Comparison of ENCODE assay signal across 11 cellular contexts in genomic region chr6:18242062-18242851, GRCh38. TPM values are rescaled to one million over a fixed set of nuclear protein-coding genes. Genes with fewer than 3 reads are reported as not detected.
DNase-seq lines count a peak whose midpoint lies in the region; ATAC-seq and TF ChIP-seq lines count a peak whose summit lies in the region.
"Had no signal": no experiment of that assay in that cellular context is flagged by ENCODE, and none has a peak within 500 bp of the region (broad histone marks: within the 10 kb centered on the region; RNA-seq: fewer than 3 reads in every experiment).

No MANE protein-coding gene starts in this region.

- H3K4me1 ChIP-seq in gastrocnemius medialis (peaks cover 0 to 5% of the 10 kb centered on the region in 2 donors), SJCRH30 (no peaks in the 10 kb centered on the region)

- no peak for TF ChIP-seq POLR2A in gastrocnemius medialis (IDR thresholded peaks at IDR 0.05)

- intact Hi-C loops in activated CD4-positive, alpha-beta T cell treated with anti-CD3 and anti-CD28 coated beads, Interleukin-2, amount 10 ng/mL, durations not matched to agents 24 days and 14 days (cut with micrococcal nuclease), result no loop called here
- intact Hi-C loops in gastrocnemius medialis (cut with DNase I; ENCODE audit: low total_unique reads), result no loop called here

- no peak overlapping the region for H3K4me3 ChIP-seq in gastrocnemius medialis
- H3K4me3 ChIP-seq in SJCRH30, result no peak overlapping the region
- H3K4me3 ChIP-seq: esophagus muscularis mucosa had no signal

- H3K27ac Mint-ChIP-seq in activated CD4-positive, alpha-beta T cell treated with anti-CD3 and anti-CD28 coated beads, Interleukin-2, amount 10 ng/mL, durations not matched to agents 24 days and 14 days, result peak overlapping the region; percentile 70

- no peak for TF ChIP-seq CTCF in gastrocnemius medialis (IDR thresholded peaks at IDR 0.05 in 4 of 5, conservative IDR thresholded peaks at IDR 0.05 in 1 of 5)

- H3K27me3 Mint-ChIP-seq in activated CD4-positive, alpha-beta T cell treated with anti-CD3 and anti-CD28 coated beads, Interleukin-2, amount 10 ng/mL, durations not matched to agents 24 days and 14 days, result no peaks in the 10 kb centered on the region

- in situ Hi-C loops in gastrocnemius medialis (cut with MboI; ENCODE audit: low sequenced_read_pairs in 4 of 4), result no loop called here

- peaks cover 11% of the 10 kb centered on the region for H3K9me3 Mint-ChIP-seq in activated CD4-positive, alpha-beta T cell treated with anti-CD3 and anti-CD28 coated beads, Interleukin-2, amount 10 ng/mL, durations not matched to agents 24 days and 14 days

- H3K27me3 ChIP-seq in gastrocnemius medialis (no peaks in the 10 kb centered on the region), SJCRH30 (no peaks in the 10 kb centered on the region)
- H3K27me3 ChIP-seq: esophagus muscularis mucosa had no signal

- ATAC-seq in gastrocnemius medialis, result peak; percentile 33 to 92

- H3K27ac ChIP-seq in epithelial cell of prostate (peak overlapping the region; percentile 95), gastrocnemius medialis (peak overlapping the region in 2 of 4 donors; percentile 16 to 20), SJCRH30 (no peak overlapping the region)
- H3K27ac ChIP-seq: C4-2B, esophagus muscularis mucosa had no signal

- peaks cover 73% of the 10 kb centered on the region for H3K36me3 Mint-ChIP-seq in activated CD4-positive, alpha-beta T cell treated with anti-CD3 and anti-CD28 coated beads, Interleukin-2, amount 10 ng/mL, durations not matched to agents 24 days and 14 days (ENCODE audit: low read depth)

- peaks cover 55% of the 10 kb centered on the region for H3K4me1 Mint-ChIP-seq in activated CD4-positive, alpha-beta T cell treated with anti-CD3 and anti-CD28 coated beads, Interleukin-2, amount 10 ng/mL, durations not matched to agents 24 days and 14 days

- H3K9me3 ChIP-seq in gastrocnemius medialis (no peaks in the 10 kb centered on the region), SJCRH30 (replicated peaks) (no peaks in the 10 kb centered on the region)
- H3K9me3 ChIP-seq: esophagus muscularis mucosa had no signal

- H3K4me3 Mint-ChIP-seq in activated CD4-positive, alpha-beta T cell treated with anti-CD3 and anti-CD28 coated beads, Interleukin-2, amount 10 ng/mL, durations not matched to agents 24 days and 14 days, result peak overlapping the region; percentile 47

- DNase-seq in activated CD4-positive, alpha-beta T cell treated with anti-CD3 and anti-CD28 coated beads, Interleukin-2, amount 10 ng/mL, durations not matched to agents 24 days and 14 days, result no peak
- no peak for DNase-seq in activated CD4-positive, alpha-beta T cell treated with anti-CD3 and anti-CD28 coated beads for 4 hours
- DNase-seq in SW 1271 (lab: John Stamatoyannopoulos, UW), result peak; percentile 77 to 82
- peak; percentile 78 for DNase-seq in epithelial cell of prostate (ENCODE audit: low read depth, low spot score)
- DNase-seq in gastrocnemius medialis, result peak in 1 of 2 donors; percentile 44
- DNase-seq in SJCRH30, result no peak
- DNase-seq in stimulated activated CD8-positive, alpha-beta memory T cell treated with anti-CD3 and anti-CD28 coated beads, Interleukin-4, amount 100 ng/mL, for 48 hours, result no peak
- no peak for DNase-seq in stimulated activated CD4-positive, alpha-beta T cell treated with anti-CD3 and anti-CD28 coated beads, Interleukin-4, amount 100 ng/mL, for 24 hours
- DNase-seq: NCI-H524 treated with DMSO at 0.1 percent for 48 hours had no signal

- H3K36me3 ChIP-seq in gastrocnemius medialis, result peaks cover 0 to 10% of the 10 kb centered on the region in 2 donors
- H3K36me3 ChIP-seq in SJCRH30, result peaks cover 62% of the 10 kb centered on the region

RNA-seq across cellular contexts. Expression of gene DEK, which starts 22.1 kb away (rescaled TPM):
- 170 and 175 TPM in 2 replicates for total RNA-seq in activated CD4-positive, alpha-beta T cell treated with anti-CD3 and anti-CD28 coated beads, Interleukin-2, amount 10 ng/mL, durations not matched to agents 24 days and 14 days
- total RNA-seq in gastrocnemius medialis, result 100 to 1,000 TPM in 2 of 4 donors, 10 to 100 TPM in 2; 60.5 to 134 (median 105) TPM
- total RNA-seq in SJCRH30 (2014; rRNA removed; shearing (Covaris generic)), result 129 and 142 TPM in 2 replicates

Comparison
In these comparisons a context has a peak if more than half of its experiments do, and no peak if none do; other contexts are left out.
1. DNase-seq: peak in SW 1271 (2 of 2) and epithelial cell of prostate (single experiment); none in activated CD4-positive, alpha-beta T cell treated with anti-CD3 and anti-CD28 coated beads, Interleukin-2, amount 10 ng/mL, durations not matched to agents 24 days and 14 days (single experiment), activated CD4-positive, alpha-beta T cell treated with anti-CD3 and anti-CD28 coated beads for 4 hours (0 of 2), SJCRH30 (0 of 2), stimulated activated CD8-positive, alpha-beta memory T cell treated with anti-CD3 and anti-CD28 coated beads, Interleukin-4, amount 100 ng/mL, for 48 hours (single experiment) and stimulated activated CD4-positive, alpha-beta T cell treated with anti-CD3 and anti-CD28 coated beads, Interleukin-4, amount 100 ng/mL, for 24 hours (single experiment).